ENCODE assay signal across 18 cellular contexts in genomic region chr13:80137994-80138393, GRCh38.
DNase-seq lines count a peak whose midpoint lies in the region; FAIRE-seq and TF ChIP-seq lines count a peak whose summit lies in the region.
"Had no signal": no experiment of that assay in that cellular context is flagged by ENCODE, and none has a peak within 500 bp of the region (broad histone marks: within the 10 kb centered on the region; RNA-seq: fewer than 3 reads in every experiment).

No MANE protein-coding gene starts in this region.

- H3K4me1 ChIP-seq in ACC112 (ENCODE audit: control insufficient read depth, insufficient read depth, low read length, unreplicated experiment) (peaks cover 33% of the 10 kb centered on the region), HEK293 (ENCODE audit: control insufficient read depth, insufficient read depth, low read length) (no peaks in the 10 kb centered on the region)

- no peaks in the 10 kb centered on the region for H3K79me2 ChIP-seq in ACC112 (ENCODE audit: control insufficient read depth, insufficient read depth, low read length, unreplicated experiment)

- no peak for TF ChIP-seq CTCF in HEK293 (tag by site-specific recombination; IDR thresholded peaks at IDR 0.05)

- no peaks in the 10 kb centered on the region for H3K36me3 ChIP-seq in ACC112 (ENCODE audit: insufficient read depth, low read length)
- no peaks in the 10 kb centered on the region for H3K36me3 ChIP-seq in HEK293 (ENCODE audit: control insufficient read depth in 2 of 2, insufficient read depth in 1 of 2, low read length in 2 of 2)
- H3K36me3 ChIP-seq: BLaER1, HAP-1 had no signal

- no peaks in the 10 kb centered on the region for H3K27me3 ChIP-seq in ACC112 (ENCODE audit: insufficient read depth, low read length)
- H3K27me3 ChIP-seq: BLaER1 had no signal

- peak; percentile 22 for DNase-seq in fibroblast of peridontal ligament (ENCODE audit: extremely low read depth)
- DNase-seq in superior temporal gyrus (ENCODE audit: extremely low spot score) = peak; percentile 71
- no peak for DNase-seq in H54 (ENCODE audit: insufficient read length, low spot score)
- no peak for DNase-seq in DMS153 (lab: John Stamatoyannopoulos, UW)
- DNase-seq: Caco-2; CD4-positive, CD25-positive, alpha-beta regulatory T cell; CD8-positive, alpha-beta T cell; DMS79; EL; GDM1 had no signal

- CTCF ChIA-PET in HEK293 (lab: Yijun Ruan, JAX) = no interaction called here

- no peak for TF ChIP-seq POLR2A in H54 (IDR thresholded peaks at IDR 0.05; ENCODE audit: low read depth, low read length)

- H2AFZ ChIP-seq in ACC112 (ENCODE audit: low read length, unreplicated experiment) = peak overlapping the region; percentile 56
- H2AFZ ChIP-seq: GM23338 had no signal

- no peak for FAIRE-seq in H54 (lab: Jason Lieb, UNC)
- FAIRE-seq: GM12878, GM19239 had no signal

- H3K9me3 ChIP-seq in HEK293 (ENCODE audit: control insufficient read depth, insufficient read depth, low read depth, low read length) = no peaks in the 10 kb centered on the region
- H3K9me3 ChIP-seq: BLaER1, Caco-2, HAP-1 had no signal

- H3K4me3 ChIP-seq in ACC112 (ENCODE audit: low read depth, low read length) (no peak overlapping the region), HEK293 (ENCODE audit: low read depth, low read length) (no peak overlapping the region)
- H3K4me3 ChIP-seq: BLaER1, GM12878, GM23338, HAP-1 had no signal

- H3K27ac ChIP-seq in ACC112 (ENCODE audit: low read depth, low read length) (no peak overlapping the region), HEK293 (ENCODE audit: extremely low read depth, low read depth, low read length) (no peak overlapping the region)
- H3K27ac ChIP-seq: BLaER1, C4-2B had no signal

- POLR2A ChIA-PET in HEK293 (lab: Yijun Ruan, JAX) = no interaction called here

TF ChIP-seq in HEK293, 187 proteins besides CTCF, POLR2A, EP300 and RAD21:
- TF ChIP-seq PRDM1 (tag by site-specific recombination; IDR thresholded peaks at IDR 0.05) (0 out of 2 replicates have a peak, but pooled peaks have one; percentile 14), ZNF580 (tag by site-specific recombination; IDR thresholded peaks at IDR 0.05) (no peak)

Comparison
In these comparisons a context has a peak if more than half of its experiments do, and no peak if none do; other contexts are left out.
1. DNase-seq: peak in fibroblast of peridontal ligament (single experiment) and superior temporal gyrus (single experiment); none in H54 (single experiment) and DMS153 (single experiment).